19 cellular contexts compared by ENCODE assay signal in genomic region chr6:69933239-69933638, GRCh38.
DNase-seq lines count a peak whose midpoint lies in the region; ATAC-seq and TF ChIP-seq lines count a peak whose summit lies in the region.
"Had no signal": no experiment of that assay in that cellular context is flagged by ENCODE, and none has a peak within 500 bp of the region (broad histone marks: within the 10 kb centered on the region; RNA-seq: fewer than 3 reads in every experiment).

No MANE protein-coding gene starts in this region.

- H3K36me3 ChIP-seq in GM23248 (ENCODE audit: low read depth), result no peaks in the 10 kb centered on the region
- no peaks in the 10 kb centered on the region for H3K36me3 ChIP-seq in cardiac muscle cell
- H3K36me3 ChIP-seq: adrenal gland, BLaER1 had no signal

- H3K27me3 ChIP-seq in GM23248 (replicated peaks; ENCODE audit: insufficient read depth), result no peaks in the 10 kb centered on the region
- no peaks in the 10 kb centered on the region for H3K27me3 ChIP-seq in cardiac muscle cell
- H3K27me3 ChIP-seq: adrenal gland, BLaER1 had no signal

- H3K27ac ChIP-seq in GM23248, result no peak overlapping the region
- peak overlapping the region; percentile 6 for H3K27ac ChIP-seq in cardiac muscle cell
- H3K27ac ChIP-seq: adrenal gland, BLaER1 had no signal

- DNase-seq in GM23248 (peak; percentile 12), cardiac muscle cell (ENCODE audit: low read depth in 1 of 2, low spot score in 1 of 2) (peak; percentile 2 to 5), skeletal muscle cell (ENCODE audit: low read depth) (peak; percentile 48), HK-2 (ENCODE audit: unreplicated experiment) (no peak), SIG-M5 treated with dmso at 0.1 percent for 504 hours (lab: John Stamatoyannopoulos, UW; ENCODE audit: unreplicated experiment) (no peak), HUDEP-2 (lab: John Stamatoyannopoulos, UW; ENCODE audit: unreplicated experiment in 76 of 76) (no peak)
- DNase-seq: activated CD4-positive, alpha-beta memory T cell treated with anti-CD3 and anti-CD28 coated beads for 36 hours; adrenal gland; DMS79; HCEC 1CT; KBM-7; NCI-H1417 treated with DMSO at 0.1 percent for 48 hours; NCI-H446; stimulated activated naive CD4-positive, alpha-beta T cell had no signal

- H3K4me1 ChIP-seq in GM23248 (ENCODE audit: insufficient read depth), result peaks cover 8% of the 10 kb centered on the region; the same call in 1 of the 2 replicates
- H3K4me1 ChIP-seq in cardiac muscle cell (ENCODE audit: low read depth), result peaks cover 17% of the 10 kb centered on the region
- H3K4me1 ChIP-seq: adrenal gland, BLaER1 had no signal

- H3K4me3 ChIP-seq in GM23248, result no peak overlapping the region
- no peak overlapping the region for H3K4me3 ChIP-seq in cardiac muscle cell
- no peak overlapping the region for H3K4me3 ChIP-seq in skeletal muscle cell (ENCODE audit: low read depth, low read length)
- H3K4me3 ChIP-seq: adrenal gland, BLaER1 had no signal

- TF ChIP-seq CTCF in cardiac muscle cell (IDR thresholded peaks at IDR 0.05; ENCODE audit: low read depth, low read length), result no peak

- no peaks in the 10 kb centered on the region for H3F3A ChIP-seq in GM23248 (ENCODE audit: insufficient read depth)

- no peak overlapping the region for H3K27ac Mint-ChIP-seq in activated T-helper 17 cell treated with anti-CD3 and anti-CD28 coated beads, Interleukin-2, amount 50 U/mL, for 72 hours
- H3K27ac Mint-ChIP-seq: activated CD4-positive, alpha-beta memory T cell treated with anti-CD3 and anti-CD28 coated beads for 36 hours; activated T-helper 1 cell treated with anti-CD3 and anti-CD28 coated beads, Interleukin-12 subunit alpha, Interleukin-12 subunit beta, Interleukin-2, Interleukin-4 antibody, amounts not matched to agents 30 ng/mL and 10 ng/mL and 1 ng/mL, durations not matched to agents 14 hours and 24 hours and 36 hours had no signal

- H3K36me3 Mint-ChIP-seq in activated T-helper 17 cell treated with anti-CD3 and anti-CD28 coated beads, Interleukin-2, amount 50 U/mL, for 72 hours (ENCODE audit: low read depth), result no peaks in the 10 kb centered on the region
- H3K36me3 Mint-ChIP-seq: activated CD4-positive, alpha-beta memory T cell treated with anti-CD3 and anti-CD28 coated beads for 36 hours had no signal

- H3K4me3 Mint-ChIP-seq in activated T-helper 17 cell treated with anti-CD3 and anti-CD28 coated beads, Interleukin-2, amount 50 U/mL, for 72 hours, result no peak overlapping the region
- H3K4me3 Mint-ChIP-seq: activated CD4-positive, alpha-beta memory T cell treated with anti-CD3 and anti-CD28 coated beads for 36 hours; activated T-helper 1 cell treated with anti-CD3 and anti-CD28 coated beads, Interleukin-12 subunit alpha, Interleukin-12 subunit beta, Interleukin-2, Interleukin-4 antibody, amounts not matched to agents 30 ng/mL and 10 ng/mL and 1 ng/mL, durations not matched to agents 14 hours and 24 hours and 36 hours had no signal

- peak; percentile 9 for ATAC-seq in activated T-helper 17 cell treated with anti-CD3 and anti-CD28 coated beads, Interleukin-2, amount 50 U/mL, for 72 hours (replicated peaks)
- ATAC-seq: left lobe of liver, sciatic nerve had no signal

- 0% methylated on average over 1 of the region's 1 CpG for WGBS in GM23248 (ENCODE audit: low coverage in 1 of 2, low lambda C conversion rate in 2 of 2, missing lambda C conversion rate in 2 of 2), 2 experiments

- no peaks in the 10 kb centered on the region for H3K9me2 ChIP-seq in GM23248 (ENCODE audit: insufficient read depth)

- in situ Hi-C loops in GM23248 (cut with MboI), result no loop called here

- H3K9ac ChIP-seq in GM23248, result no peak overlapping the region
- H3K9ac ChIP-seq: BLaER1 had no signal

- H3K9me3 Mint-ChIP-seq in activated T-helper 17 cell treated with anti-CD3 and anti-CD28 coated beads, Interleukin-2, amount 50 U/mL, for 72 hours, result no peaks in the 10 kb centered on the region
- H3K9me3 Mint-ChIP-seq: activated CD4-positive, alpha-beta memory T cell treated with anti-CD3 and anti-CD28 coated beads for 36 hours; activated T-helper 1 cell treated with anti-CD3 and anti-CD28 coated beads, Interleukin-12 subunit alpha, Interleukin-12 subunit beta, Interleukin-2, Interleukin-4 antibody, amounts not matched to agents 30 ng/mL and 10 ng/mL and 1 ng/mL, durations not matched to agents 14 hours and 24 hours and 36 hours had no signal

- no peaks in the 10 kb centered on the region for H3K79me2 ChIP-seq in GM23248 (ENCODE audit: insufficient read depth)

- no peak overlapping the region for H3K4me2 ChIP-seq in GM23248 (ENCODE audit: unreplicated experiment)
- H3K4me2 ChIP-seq: BLaER1 had no signal

- H3K9me3 ChIP-seq in GM23248 (ENCODE audit: low read depth) (no peaks in the 10 kb centered on the region), cardiac muscle cell (ENCODE audit: low read depth) (no peaks in the 10 kb centered on the region)
- H3K9me3 ChIP-seq: adrenal gland, BLaER1 had no signal

- H3K27me3 Mint-ChIP-seq in activated T-helper 17 cell treated with anti-CD3 and anti-CD28 coated beads, Interleukin-2, amount 50 U/mL, for 72 hours, result peaks cover 9% of the 10 kb centered on the region

- H2AFZ ChIP-seq in GM23248, result no peak overlapping the region

- H4K20me1 ChIP-seq in GM23248 (ENCODE audit: insufficient read depth), result no peaks in the 10 kb centered on the region
- H4K20me1 ChIP-seq: BLaER1 had no signal

- H3K4me1 Mint-ChIP-seq in activated T-helper 17 cell treated with anti-CD3 and anti-CD28 coated beads, Interleukin-2, amount 50 U/mL, for 72 hours, result no peaks in the 10 kb centered on the region

Comparison
In these comparisons a context has a peak if more than half of its experiments do, and no peak if none do; other contexts are left out.
1. DNase-seq: peak in GM23248 (single experiment), cardiac muscle cell (2 of 2) and skeletal muscle cell (single experiment); none in HK-2 (single experiment), SIG-M5 treated with dmso at 0.1 percent for 504 hours (single experiment) and HUDEP-2 (0 of 76).